In the genomic region with DNA sequence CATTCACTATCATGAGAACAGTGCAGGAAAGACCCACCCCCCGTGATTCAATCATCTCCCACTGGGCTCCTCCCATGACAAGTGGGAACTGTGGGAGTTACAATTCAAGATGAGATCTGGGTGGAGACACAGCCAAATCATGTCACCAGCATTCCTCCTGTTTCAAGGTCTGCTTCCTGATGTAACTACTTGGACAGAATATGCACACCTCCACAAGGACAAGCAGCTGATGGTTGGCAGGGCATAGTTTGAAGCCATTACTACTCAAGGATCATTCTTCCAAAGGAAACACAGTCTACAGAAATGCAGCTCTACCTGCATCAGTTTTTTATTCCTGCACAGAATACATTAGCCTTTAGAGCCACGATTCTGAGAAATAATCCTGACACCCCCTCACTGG, we compare ENCODE assay signal across 20 cellular contexts. TPM values are rescaled to one million over a fixed set of nuclear protein-coding genes. Genes with fewer than 3 reads are reported as not detected.
DNase-seq lines count a peak whose midpoint lies in the region; ATAC-seq and TF ChIP-seq lines count a peak whose summit lies in the region.
"Had no signal": no experiment of that assay in that cellular context is flagged by ENCODE, and none has a peak within 500 bp of the region (broad histone marks: within the 10 kb centered on the region; RNA-seq: fewer than 3 reads in every experiment).

No MANE protein-coding gene starts in this region.

- H3K79me2 ChIP-seq in mammary epithelial cell (ENCODE audit: insufficient read depth, low read length): no peaks in the 10 kb centered on the region

- H3K36me3 ChIP-seq in mammary epithelial cell (ENCODE audit: insufficient read depth, low read length) (no peaks in the 10 kb centered on the region), body of pancreas (replicated peaks in 1 of 2; ENCODE audit: insufficient read depth in 1 of 2, low read depth in 2 of 2) (no peaks in the 10 kb centered on the region), BE2C (no peaks in the 10 kb centered on the region)
- H3K36me3 ChIP-seq: MG63, prostate gland had no signal

- no peak overlapping the region for H3K9ac ChIP-seq in mammary epithelial cell (ENCODE audit: insufficient read depth, low read length)

- CTCF ChIA-PET in mammary epithelial cell (lab: Charles Lee; ENCODE audit: low non-redundant PET): no interaction called here

- H3K4me1 ChIP-seq in mammary epithelial cell (ENCODE audit: insufficient read depth, low read length) (peaks cover 16% of the 10 kb centered on the region), body of pancreas (no peaks in the 10 kb centered on the region), BE2C (no peaks in the 10 kb centered on the region)
- H3K4me1 ChIP-seq: prostate gland had no signal

- WGBS in mammary epithelial cell (ENCODE audit: low coverage, missing lambda C conversion rate): 75% methylated on average over 2 of the region's 2 CpGs
- WGBS in body of pancreas, 2 donors: 50 to 56% methylated on average over 2 of the region's 2 CpGs

- dilution Hi-C loops in mammary epithelial cell (cut with HindIII; ENCODE audit: low sequenced_read_pairs): no loop called here

- DNase-seq in EH (ENCODE audit: low read depth) (peak; percentile 12), OCI-M1 (lab: John Stamatoyannopoulos, UW) (peak; percentile 42), mammary epithelial cell (no peak), kidney tubule cell (ENCODE audit: low spot score) (peak; percentile 72), body of pancreas (no peak), BE2C (no peak), C1 segment of cervical spinal cord (lab: John Stamatoyannopoulos, UW) (no peak)
- DNase-seq: activated B cell treated with CpG ODN at 0.5 μM for 24 hours; activated naive CD8-positive, alpha-beta T cell treated with anti-CD3 and anti-CD28 coated beads, Interleukin-2, amount 10 ng/mL, durations not matched to agents 7 days and 5 days; central memory CD4-positive, alpha-beta T cell; effector memory CD4-positive, alpha-beta T cell; hippocampal formation; kidney; mesendoderm; NCI-H1694 treated with DMSO at 0.1 percent for 48 hours; NCI-H345 had no signal

- H3K9me3 ChIP-seq in mammary epithelial cell (replicated peaks; ENCODE audit: insufficient read depth, low read length) (no peaks in the 10 kb centered on the region), body of pancreas (no peaks in the 10 kb centered on the region), BE2C (no peaks in the 10 kb centered on the region)
- H3K9me3 ChIP-seq: MG63, prostate gland had no signal

- H3K27me3 ChIP-seq in mammary epithelial cell (ENCODE audit: insufficient read depth, low read length) (no peaks in the 10 kb centered on the region), body of pancreas (no peaks in the 10 kb centered on the region), BE2C (no peaks in the 10 kb centered on the region)
- H3K27me3 ChIP-seq: MG63 had no signal

- no peak for TF ChIP-seq POLR2A in body of pancreas (IDR thresholded peaks at IDR 0.05)

- H3K4me3 ChIP-seq in mammary epithelial cell (replicated peaks in 1 of 3; ENCODE audit: insufficient read depth in 1 of 3, low read depth in 2 of 3, low read length in 3 of 3): no peak overlapping the region
- no peak overlapping the region for H3K4me3 ChIP-seq in body of pancreas
- H3K4me3 ChIP-seq in BE2C (ENCODE audit: low read depth, low read length): no peak overlapping the region
- H3K4me3 ChIP-seq: MG63, prostate gland had no signal

- no peak overlapping the region for H3K4me2 ChIP-seq in mammary epithelial cell (ENCODE audit: insufficient read depth, low read depth, low read length)

- TF ChIP-seq CTCF in mammary epithelial cell (conservative IDR thresholded peaks at IDR 0.05 in 1 of 2, IDR thresholded peaks at IDR 0.05 in 1 of 2; ENCODE audit: extremely low read depth in 1 of 2, insufficient read depth in 1 of 2, low read depth in 1 of 2, low read length in 2 of 2) (no peak), body of pancreas (IDR thresholded peaks at IDR 0.05) (no peak), BE2C (IDR thresholded peaks at IDR 0.05; ENCODE audit: low read depth, low read length) (no peak)

- BruUV-seq in mammary epithelial cell (replicated peaks; lab: Mats Ljungman, UMichigan): no TSS peak

- no peaks in the 10 kb centered on the region for H4K20me1 ChIP-seq in mammary epithelial cell (ENCODE audit: insufficient read depth, low read length)

- peak overlapping the region; percentile 31 for H2AFZ ChIP-seq in mammary epithelial cell (ENCODE audit: low read depth, low read length)

- intact Hi-C loops in mammary epithelial cell (cut with micrococcal nuclease): no loop called here
- intact Hi-C loops in body of pancreas (cut with DNase I): no loop called here

- in situ Hi-C loops in mammary epithelial cell (cut with MboI; ENCODE audit: low sequenced_read_pairs in 2 of 2): no loop called here

- no peak for ATAC-seq in body of pancreas
- ATAC-seq in GM19351 (IDR thresholded peaks at IDR 0.05; ENCODE audit: unreplicated experiment): no peak
- ATAC-seq: natural killer cell treated with Interleukin-12 subunit alpha and Interleukin-12 subunit beta and Interleukin-15 and Interleukin-18, amount 100 ng/mL, for 72 hours had no signal

- H3K27ac ChIP-seq in mammary epithelial cell (ENCODE audit: insufficient read depth, low read depth, low read length) (peak overlapping the region; percentile 35), body of pancreas (no peak overlapping the region)
- H3K27ac ChIP-seq: prostate gland had no signal

RNA-seq across cellular contexts. Expression of a gene that starts 28.5 kb away (rescaled TPM):
- 10 to 100 TPM; 25.5 to 29.3 TPM for total RNA-seq in mammary epithelial cell
- 28.1 TPM for polyA plus RNA-seq in mammary epithelial cell
- polyA minus RNA-seq in mammary epithelial cell: 33.6 TPM
- 1 to 10 TPM; 9.9 TPM for total RNA-seq in body of pancreas
- 11.6 TPM for polyA plus RNA-seq in BE2C (2012; ENCODE audit: insufficient read depth, insufficient read length, low read depth)

RNA-seq across cellular contexts. Expression of a gene that starts 42.6 kb away (rescaled TPM):
- 10 to 100 TPM; 35.8 to 70.3 TPM for total RNA-seq in mammary epithelial cell
- 3.2 TPM for polyA plus RNA-seq in mammary epithelial cell
- 8.3 TPM for polyA minus RNA-seq in mammary epithelial cell
- total RNA-seq in body of pancreas: 10 to 100 TPM; 51.1 to 59.7 TPM
- 0.32 TPM for polyA plus RNA-seq in BE2C (2012; ENCODE audit: insufficient read depth, insufficient read length, low read depth)

Comparison
In these comparisons a context has a peak if more than half of its experiments do, and no peak if none do; other contexts are left out.
1. DNase-seq: peak in EH (single experiment), OCI-M1 (single experiment) and kidney tubule cell (single experiment); none in mammary epithelial cell (single experiment), body of pancreas (0 of 4), BE2C (single experiment) and C1 segment of cervical spinal cord (0 of 14).